ENCODE assay signal across 12 cellular contexts in the genomic region with DNA sequence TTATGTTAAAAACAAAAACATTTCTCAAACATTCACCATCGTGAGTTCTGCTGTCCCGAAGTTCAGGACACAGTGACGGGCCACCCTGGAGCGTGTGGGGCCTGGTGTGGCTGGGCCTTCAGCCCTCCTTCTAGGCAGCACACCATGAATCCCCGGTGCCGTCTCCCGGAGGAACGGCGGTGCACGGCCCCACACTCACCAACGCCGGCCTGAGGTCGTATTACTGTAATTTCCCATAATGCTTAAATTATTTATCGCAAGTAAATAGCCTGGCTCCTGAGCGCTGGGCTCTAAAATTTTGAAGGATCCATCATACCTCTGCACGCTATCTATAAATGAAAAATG. TPM values are rescaled to one million over a fixed set of nuclear protein-coding genes. Genes with fewer than 3 reads are reported as not detected.
DNase-seq lines count a peak whose midpoint lies in the region; ATAC-seq, FAIRE-seq and TF ChIP-seq lines count a peak whose summit lies in the region.
"Had no signal": no experiment of that assay in that cellular context is flagged by ENCODE, and none has a peak within 500 bp of the region (broad histone marks: within the 10 kb centered on the region; RNA-seq: fewer than 3 reads in every experiment).

No MANE protein-coding gene starts in this region.

- no peaks in the 10 kb centered on the region for H3K36me3 ChIP-seq in CD8-positive, alpha-beta T cell (ENCODE audit: insufficient read depth, low read length)
- H3K36me3 ChIP-seq in naive thymus-derived CD4-positive, alpha-beta T cell (ENCODE audit: control insufficient read depth in 2 of 3, insufficient read depth in 3 of 3, low read length in 3 of 3) = peaks cover 0 to 2% (median 0%) of the 10 kb centered on the region in 3 experiments
- H3K36me3 ChIP-seq: colonic mucosa, SJSA1 had no signal

- intact Hi-C loops in CD8-positive, alpha-beta T cell (cut with DNase I, micrococcal nuclease) = loop anchor here (2.0 to 10.0 kb wide), 7 partner anchors 46 to 1001 kb away; a partner anchor contains a TSS
- intact Hi-C loops in naive thymus-derived CD4-positive, alpha-beta T cell (cut with micrococcal nuclease) = loop anchor here (5.0 to 10.0 kb wide), 6 partner anchors 74 to 1051 kb away; a partner anchor contains a TSS

- 95% methylated on average over 16 of the region's 16 CpGs for WGBS in A549 (ENCODE audit: missing lambda C conversion rate)

- ATAC-seq in A549 = no peak
- ATAC-seq in CD8-positive, alpha-beta T cell = no peak
- no peak for ATAC-seq in activated T-helper 17 cell treated with anti-CD3 and anti-CD28 coated beads, Interleukin-2, amount 50 U/mL, for 72 hours (replicated peaks)
- no peak for ATAC-seq in naive thymus-derived CD4-positive, alpha-beta T cell
- ATAC-seq in GM18868 (IDR thresholded peaks at IDR 0.05; ENCODE audit: unreplicated experiment) = no peak
- no peak for ATAC-seq in GM21360 (IDR thresholded peaks at IDR 0.05; ENCODE audit: unreplicated experiment)
- ATAC-seq in HG03565 (IDR thresholded peaks at IDR 0.05; ENCODE audit: unreplicated experiment) = no peak

- H3K27me3 Mint-ChIP-seq in CD8-positive, alpha-beta T cell (ENCODE audit: low read depth) = no peaks in the 10 kb centered on the region
- no peaks in the 10 kb centered on the region for H3K27me3 Mint-ChIP-seq in activated T-helper 17 cell treated with anti-CD3 and anti-CD28 coated beads, Interleukin-2, amount 50 U/mL, for 72 hours
- peaks cover 0 to 46% (median 0%) of the 10 kb centered on the region in 5 donors for H3K27me3 Mint-ChIP-seq in naive thymus-derived CD4-positive, alpha-beta T cell

- H3K4me1 ChIP-seq in A549 = peaks cover 16% of the 10 kb centered on the region
- peaks cover 13% of the 10 kb centered on the region for H3K4me1 ChIP-seq in CD8-positive, alpha-beta T cell (ENCODE audit: insufficient read depth, low read length)
- H3K4me1 ChIP-seq in naive thymus-derived CD4-positive, alpha-beta T cell (ENCODE audit: control insufficient read depth in 2 of 2, insufficient read depth in 2 of 2, low read length in 2 of 2) = peaks cover 4 to 6% of the 10 kb centered on the region in 2 donors

- no peaks in the 10 kb centered on the region for H3K27me3 ChIP-seq in CD8-positive, alpha-beta T cell (ENCODE audit: insufficient read depth, low read length)
- no peaks in the 10 kb centered on the region for H3K27me3 ChIP-seq in naive thymus-derived CD4-positive, alpha-beta T cell (ENCODE audit: control insufficient read depth in 2 of 2, insufficient read depth in 2 of 2, low read length in 2 of 2)
- H3K27me3 ChIP-seq: colonic mucosa had no signal

- TF ChIP-seq EP300 in A549 (IDR thresholded peaks at IDR 0.05) = no peak

- H3K4me2 ChIP-seq in A549 = peak overlapping the region; percentile 85

- POLR2A ChIA-PET in A549 (lab: Yijun Ruan, JAX) = no interaction called here
- POLR2A ChIA-PET in CD8-positive, alpha-beta T cell (lab: Charles Lee) = no interaction called here
- POLR2A ChIA-PET in naive thymus-derived CD4-positive, alpha-beta T cell (lab: Charles Lee) = no interaction called here

- H3K4me3 ChIP-seq in A549 = no peak overlapping the region; the same call in 2 of the 3 replicates
- no peak overlapping the region for H3K4me3 ChIP-seq in CD8-positive, alpha-beta T cell (ENCODE audit: low read depth, low read length)
- H3K4me3 ChIP-seq in naive thymus-derived CD4-positive, alpha-beta T cell (ENCODE audit: low read length) = no peak overlapping the region

- no peaks in the 10 kb centered on the region for H3K36me3 Mint-ChIP-seq in CD8-positive, alpha-beta T cell
- H3K36me3 Mint-ChIP-seq in activated T-helper 17 cell treated with anti-CD3 and anti-CD28 coated beads, Interleukin-2, amount 50 U/mL, for 72 hours (ENCODE audit: low read depth) = no peaks in the 10 kb centered on the region
- H3K36me3 Mint-ChIP-seq in naive thymus-derived CD4-positive, alpha-beta T cell = no peaks in the 10 kb centered on the region

- DNase-seq in A549 (ENCODE audit: low read depth in 1 of 2, low spot score in 1 of 2) (no peak), A172 (ENCODE audit: low spot score) (no peak)
- DNase-seq in CD8-positive, alpha-beta T cell = no peak
- DNase-seq in naive thymus-derived CD4-positive, alpha-beta T cell = no peak
- DNase-seq: colonic mucosa, GF-D8, NCI-H1694 had no signal

- TF ChIP-seq CTCF in A549 (IDR thresholded peaks at IDR 0.05) = no peak
- TF ChIP-seq CTCF in CD8-positive, alpha-beta T cell (IDR thresholded peaks at IDR 0.05) = no peak

- no peak for TF ChIP-seq POLR2A in A549 (IDR thresholded peaks at IDR 0.05; ENCODE audit: low read length)

- peaks cover 17% of the 10 kb centered on the region for H3K4me1 Mint-ChIP-seq in CD8-positive, alpha-beta T cell (ENCODE audit: low read depth)
- no peaks in the 10 kb centered on the region for H3K4me1 Mint-ChIP-seq in activated T-helper 17 cell treated with anti-CD3 and anti-CD28 coated beads, Interleukin-2, amount 50 U/mL, for 72 hours
- H3K4me1 Mint-ChIP-seq in naive thymus-derived CD4-positive, alpha-beta T cell = peaks cover 0 to 20% (median 12%) of the 10 kb centered on the region in 7 donors

- no peaks in the 10 kb centered on the region for H3K9me3 Mint-ChIP-seq in CD8-positive, alpha-beta T cell
- H3K9me3 Mint-ChIP-seq in activated T-helper 17 cell treated with anti-CD3 and anti-CD28 coated beads, Interleukin-2, amount 50 U/mL, for 72 hours = no peaks in the 10 kb centered on the region
- peaks cover 0 to 2% (median 0%) of the 10 kb centered on the region in 11 donors for H3K9me3 Mint-ChIP-seq in naive thymus-derived CD4-positive, alpha-beta T cell

- H3K27ac ChIP-seq in A549 = no peak overlapping the region
- H3K27ac ChIP-seq in CD8-positive, alpha-beta T cell (ENCODE audit: low read depth, low read length) = no peak overlapping the region
- H3K27ac ChIP-seq in naive thymus-derived CD4-positive, alpha-beta T cell (ENCODE audit: low read depth, low read length) = no peak overlapping the region
- H3K27ac ChIP-seq: colonic mucosa, SJSA1 had no signal

- CTCF ChIA-PET in A549 (lab: Yijun Ruan, JAX) = interaction anchor here (1.6 to 1.8 kb wide), 2 partner anchors 15 to 47 kb away, joined by 4 to 7 read pairs; no protein-coding TSS in a partner anchor
- CTCF ChIA-PET in CD8-positive, alpha-beta T cell (lab: Charles Lee) = no interaction called here
- CTCF ChIA-PET in naive thymus-derived CD4-positive, alpha-beta T cell (lab: Charles Lee) = no interaction called here

- no peaks in the 10 kb centered on the region for H3K9me3 ChIP-seq in A549
- H3K9me3 ChIP-seq in CD8-positive, alpha-beta T cell (ENCODE audit: low read length) = no peaks in the 10 kb centered on the region
- H3K9me3 ChIP-seq in naive thymus-derived CD4-positive, alpha-beta T cell (ENCODE audit: control insufficient read depth in 2 of 3, low read length in 3 of 3) = no peaks in the 10 kb centered on the region
- H3K9me3 ChIP-seq: colonic mucosa had no signal

- H3K4me3 Mint-ChIP-seq in CD8-positive, alpha-beta T cell = peak overlapping the region; percentile 87
- H3K4me3 Mint-ChIP-seq in activated T-helper 17 cell treated with anti-CD3 and anti-CD28 coated beads, Interleukin-2, amount 50 U/mL, for 72 hours = peak overlapping the region; percentile 88
- H3K4me3 Mint-ChIP-seq in naive thymus-derived CD4-positive, alpha-beta T cell = peak overlapping the region in 9 of 10 donors; percentile 80 to 93 (median 86)

- no peak for FAIRE-seq in A549 (lab: Jason Lieb, UNC)

- no peak overlapping the region for H3K27ac Mint-ChIP-seq in CD8-positive, alpha-beta T cell
- H3K27ac Mint-ChIP-seq in activated T-helper 17 cell treated with anti-CD3 and anti-CD28 coated beads, Interleukin-2, amount 50 U/mL, for 72 hours = no peak overlapping the region
- H3K27ac Mint-ChIP-seq in naive thymus-derived CD4-positive, alpha-beta T cell = no peak overlapping the region

- TF ChIP-seq RAD21 in A549 (conservative IDR thresholded peaks at IDR 0.05 in 1 of 2, IDR thresholded peaks at IDR 0.05 in 1 of 2) = no peak

TF ChIP-seq in A549, 52 proteins besides CTCF, POLR2A, EP300 and RAD21:
- TF ChIP-seq NPAS2 (CRISPR knock-in tag; IDR thresholded peaks at IDR 0.05; ENCODE audit: borderline replicate concordance) (no peak), RCOR1 (IDR thresholded peaks at IDR 0.05; ENCODE audit: low read depth, low read length) (no peak), HEYL (CRISPR knock-in tag; IDR thresholded peaks at IDR 0.05) (no peak), BHLHE40 (IDR thresholded peaks at IDR 0.05; ENCODE audit: low read depth, low read length) (0 out of 2 replicates have a peak, but pooled peaks have one; percentile 12)
TF ChIP-seq in A549: peak in this region for 1.

RNA-seq across cellular contexts. Expression of a gene that starts 1.4 kb away (rescaled TPM):
- polyA plus RNA-seq in A549 (2011; rRNA removed) (23.5 and 29.9 TPM in 2 replicates), A549 (2017; fragmentation: RNase III; extraction: RNeasy Plus Mini Kit Qiagen cat#74134 plus additional on column Dnase treatment) (41.5 to 47.9 TPM (median 43.6 TPM) in 3 replicates)
- 51.5 and 53.2 TPM in 2 replicates for polyA plus RNA-seq in A549 (2012; cell fraction: cytosol; rRNA removed)
- polyA plus RNA-seq in A549 (2012; cell fraction: nucleus; rRNA removed) = 52.9 and 56.5 TPM in 2 replicates
- 20.3 and 22.3 TPM in 2 replicates for polyA minus RNA-seq in A549 (2011; rRNA and poly(A)+ RNA removed)
- 1 to 10 TPM; 5.0 to 5.4 TPM for total RNA-seq in CD8-positive, alpha-beta T cell
- total RNA-seq in activated T-helper 17 cell treated with anti-CD3 and anti-CD28 coated beads, Interleukin-2, amount 50 U/mL, for 72 hours = 10 to 100 TPM; 12.6 to 20.6 TPM
- total RNA-seq in naive thymus-derived CD4-positive, alpha-beta T cell = 10 to 100 TPM in 4 of 5 experiments, 1 to 10 TPM in 1; 8.7 to 19.4 (median 12.0) TPM
- 1 to 10 TPM; 4.6 to 7.2 TPM for polyA plus RNA-seq in naive thymus-derived CD4-positive, alpha-beta T cell
- total RNA-seq in A172 (2014; rRNA removed; shearing (Covaris generic)) = 19.4 and 23.0 TPM in 2 replicates

RNA-seq across cellular contexts. Expression of a gene that starts 25.7 kb away (rescaled TPM):
- polyA plus RNA-seq in A549 (2011; rRNA removed) (6.9 and 9.0 TPM in 2 replicates), A549 (2017; fragmentation: RNase III; extraction: RNeasy Plus Mini Kit Qiagen cat#74134 plus additional on column Dnase treatment) (6.5 to 8.3 TPM (median 6.9 TPM) in 3 replicates)
- 4.3 and 4.8 TPM in 2 replicates for polyA plus RNA-seq in A549 (2012; cell fraction: cytosol; rRNA removed)
- polyA plus RNA-seq in A549 (2012; cell fraction: nucleus; rRNA removed) = 8.4 and 12.2 TPM in 2 replicates
- 5.3 and 7.4 TPM in 2 replicates for polyA minus RNA-seq in A549 (2011; rRNA and poly(A)+ RNA removed)
- 1 to 10 TPM in 1 of 2 experiments, under 1 TPM in 1; 0.68 to 3.2 TPM for total RNA-seq in CD8-positive, alpha-beta T cell
- total RNA-seq in activated T-helper 17 cell treated with anti-CD3 and anti-CD28 coated beads, Interleukin-2, amount 50 U/mL, for 72 hours = 1 to 10 TPM; 4.5 to 6.3 TPM
- 10 to 100 TPM in 1 of 5 experiments, 1 to 10 TPM in 4; 3.4 to 10.8 (median 7.1) TPM for total RNA-seq in naive thymus-derived CD4-positive, alpha-beta T cell
- polyA plus RNA-seq in naive thymus-derived CD4-positive, alpha-beta T cell = 1 to 10 TPM; 1.8 to 4.9 TPM
- 1.6 and 2.7 TPM in 2 replicates for total RNA-seq in A172 (2014; rRNA removed; shearing (Covaris generic))
